ENCODE assay signal across 11 cellular contexts in genomic region chr3:194730369-194730768, GRCh38. TPM values are rescaled to one million over a fixed set of nuclear protein-coding genes. Genes with fewer than 3 reads are reported as not detected.
DNase-seq lines count a peak whose midpoint lies in the region; ATAC-seq, FAIRE-seq and TF ChIP-seq lines count a peak whose summit lies in the region.
"Had no signal": no experiment of that assay in that cellular context is flagged by ENCODE, and none has a peak within 500 bp of the region (broad histone marks: within the 10 kb centered on the region; RNA-seq: fewer than 3 reads in every experiment).

No MANE protein-coding gene starts in this region.

- RAD21 ChIA-PET in HCT116 (lab: Charles Lee; ENCODE audit: low non-redundant PET in 1 of 2, low total read pairs in 2 of 2, uncharacterized antibody in 2 of 2, unreplicated experiment in 2 of 2): no interaction called here

- POLR2A ChIA-PET in HCT116 (lab: Charles Lee): no interaction called here

- no peaks in the 10 kb centered on the region for H4K20me1 ChIP-seq in HCT116 (ENCODE audit: insufficient read depth)
- H4K20me1 ChIP-seq in mammary epithelial cell (ENCODE audit: insufficient read depth, low read length): no peaks in the 10 kb centered on the region

- in situ Hi-C loops in mammary epithelial cell (cut with MboI; ENCODE audit: low sequenced_read_pairs in 2 of 2): no loop called here

- H3K4me2 ChIP-seq in HCT116 (ENCODE audit: low read length) (no peak overlapping the region), mammary epithelial cell (ENCODE audit: insufficient read depth, low read depth, low read length) (no peak overlapping the region)
- H3K4me2 ChIP-seq: KMS-11 had no signal

- TF ChIP-seq POLR2A in HCT116 (IDR thresholded peaks at IDR 0.05; ENCODE audit: borderline replicate concordance, extremely low read depth, insufficient read depth, insufficient read length): no peak
- no peak for TF ChIP-seq POLR2A in GM18505 (IDR thresholded peaks at IDR 0.05; ENCODE audit: borderline replicate concordance, extremely low read depth, insufficient read depth, insufficient read length)

- H3K27me3 ChIP-seq in HCT116 (ENCODE audit: insufficient read depth, low read length): no peaks in the 10 kb centered on the region
- H3K27me3 ChIP-seq in mammary epithelial cell (ENCODE audit: insufficient read depth, low read length): peaks cover 3% of the 10 kb centered on the region
- no peaks in the 10 kb centered on the region for H3K27me3 ChIP-seq in small intestine (ENCODE audit: control insufficient read depth in 2 of 2, insufficient read depth in 2 of 2, low read length in 2 of 2)

- 78% methylated on average over 10 of the region's 10 CpGs for WGBS in mammary epithelial cell (ENCODE audit: low coverage, missing lambda C conversion rate)
- 20 to 43% (median 33%) methylated on average over 10 of the region's 10 CpGs for WGBS in small intestine, 3 donors

- no peak for TF ChIP-seq RAD21 in HCT116 (IDR thresholded peaks at IDR 0.05; ENCODE audit: low read depth)

- no peak for FAIRE-seq in small intestine (lab: Jason Lieb, UNC)

- TF ChIP-seq CTCF in HCT116 (IDR thresholded peaks at IDR 0.05 in 2 of 3, conservative IDR thresholded peaks at IDR 0.05 in 1 of 3; ENCODE audit: borderline replicate concordance in 1 of 3, insufficient read depth in 1 of 3, low read depth in 2 of 3, low read length in 2 of 3) (no peak), mammary epithelial cell (conservative IDR thresholded peaks at IDR 0.05 in 1 of 2, IDR thresholded peaks at IDR 0.05 in 1 of 2; ENCODE audit: extremely low read depth in 1 of 2, insufficient read depth in 1 of 2, low read depth in 1 of 2, low read length in 2 of 2) (no peak)

- dilution Hi-C loops in mammary epithelial cell (cut with HindIII; ENCODE audit: low sequenced_read_pairs): no loop called here

- H3K4me3 ChIP-seq in HCT116 (replicated peaks in 1 of 2; ENCODE audit: low read depth in 1 of 2, low read length in 2 of 2) (no peak overlapping the region), mammary epithelial cell (replicated peaks in 1 of 3; ENCODE audit: insufficient read depth in 1 of 3, low read depth in 2 of 3, low read length in 3 of 3) (no peak overlapping the region), small intestine (ENCODE audit: low read depth in 1 of 2, low read length in 2 of 2) (no peak overlapping the region)
- H3K4me3 ChIP-seq: skin epidermis had no signal

- H2AFZ ChIP-seq in HCT116 (ENCODE audit: low read depth, low read length, poor library complexity, severe bottlenecking) (peak overlapping the region; percentile 11), mammary epithelial cell (ENCODE audit: low read depth, low read length) (no peak overlapping the region)

- H3K4me1 ChIP-seq in HCT116 (ENCODE audit: control insufficient read depth in 1 of 2, insufficient read depth in 2 of 2, low read length in 2 of 2) (no peaks in the 10 kb centered on the region), mammary epithelial cell (ENCODE audit: insufficient read depth, low read length) (no peaks in the 10 kb centered on the region), small intestine (ENCODE audit: control insufficient read depth in 2 of 2, insufficient read depth in 1 of 2, low read depth in 1 of 2, low read length in 1 of 2) (no peaks in the 10 kb centered on the region)

- no TSS peak for BruUV-seq in HCT116 (replicated peaks; lab: Mats Ljungman, UMichigan)
- BruUV-seq in mammary epithelial cell (replicated peaks; lab: Mats Ljungman, UMichigan): no TSS peak

- no peak for DNase-seq in HCT116 (ENCODE audit: low read depth, low spot score)
- DNase-seq in NCI-H460 (ENCODE audit: extremely low read depth, low read depth): peak; percentile 26
- peak; percentile 92 for DNase-seq in mammary epithelial cell
- DNase-seq in small intestine: peak; percentile 88
- DNase-seq in retina: no peak
- no peak for DNase-seq in stimulated activated CD4-positive, alpha-beta T cell treated with anti-CD3 and anti-CD28 coated beads, Interleukin-4, amount 100 ng/mL, for 1 hour
- DNase-seq: stimulated activated naive CD8-positive, alpha-beta T cell treated with anti-CD3 and anti-CD28 coated beads, Interleukin-15, Interleukin-2, amounts not matched to agents 100 U/mL and 50 U/mL, for 24 hours had no signal

- no peak overlapping the region for H3K27ac ChIP-seq in HCT116 (ENCODE audit: low read depth, low read length)
- H3K27ac ChIP-seq in mammary epithelial cell (ENCODE audit: insufficient read depth, low read depth, low read length): no peak overlapping the region
- H3K27ac ChIP-seq in small intestine (ENCODE audit: low read depth in 1 of 2, low read length in 1 of 2): no peak overlapping the region
- H3K27ac ChIP-seq: KMS-11 had no signal

- intact Hi-C loops in HCT116 (cut with micrococcal nuclease): no loop called here
- intact Hi-C loops in mammary epithelial cell (cut with micrococcal nuclease): no loop called here

- H3K79me2 ChIP-seq in HCT116 (ENCODE audit: insufficient read depth, low read length): no peaks in the 10 kb centered on the region
- no peaks in the 10 kb centered on the region for H3K79me2 ChIP-seq in mammary epithelial cell (ENCODE audit: insufficient read depth, low read length)

- CTCF ChIA-PET in HCT116 (lab: Charles Lee) (no interaction called here), mammary epithelial cell (lab: Charles Lee; ENCODE audit: low non-redundant PET) (interaction anchor here (1.0 kb wide), 1 partner anchor 17 kb away, joined by 4 read pairs; no protein-coding TSS in a partner anchor)

- ATAC-seq in HCT116: no peak
- no peak for ATAC-seq in GM18505 (IDR thresholded peaks at IDR 0.05; ENCODE audit: unreplicated experiment)
- ATAC-seq in GM19324 (IDR thresholded peaks at IDR 0.05; ENCODE audit: low FRiP score, unreplicated experiment): no peak
- ATAC-seq: stimulated activated naive CD8-positive, alpha-beta T cell treated with anti-CD3 and anti-CD28 coated beads, Interleukin-15, Interleukin-2, amounts not matched to agents 100 U/mL and 50 U/mL, for 24 hours had no signal

- H3K9me2 ChIP-seq in HCT116 (ENCODE audit: insufficient read depth): no peaks in the 10 kb centered on the region

- H3K36me3 ChIP-seq in HCT116 (ENCODE audit: control insufficient read depth in 1 of 2, insufficient read depth in 2 of 2, low read length in 2 of 2) (no peaks in the 10 kb centered on the region), mammary epithelial cell (ENCODE audit: insufficient read depth, low read length) (no peaks in the 10 kb centered on the region), small intestine (ENCODE audit: control insufficient read depth in 2 of 2, insufficient read depth in 2 of 2, low read length in 2 of 2) (no peaks in the 10 kb centered on the region)

- no peaks in the 10 kb centered on the region; a peak in 1 of 4 replicates for H3K9me3 ChIP-seq in HCT116 (ENCODE audit: control insufficient read depth in 1 of 2, insufficient read depth in 1 of 2, low read depth in 1 of 2, low read length in 2 of 2)
- H3K9me3 ChIP-seq in mammary epithelial cell (replicated peaks; ENCODE audit: insufficient read depth, low read length): no peaks in the 10 kb centered on the region
- no peaks in the 10 kb centered on the region for H3K9me3 ChIP-seq in small intestine (ENCODE audit: control insufficient read depth, low read depth)

- H3K9ac ChIP-seq in HCT116 (ENCODE audit: low read length) (no peak overlapping the region), mammary epithelial cell (ENCODE audit: insufficient read depth, low read length) (no peak overlapping the region)
- H3K9ac ChIP-seq: KMS-11 had no signal

TF ChIP-seq in HCT116, 20 proteins besides CTCF, POLR2A, EP300 and RAD21:
- TF ChIP-seq ELF1 (IDR thresholded peaks at IDR 0.05; ENCODE audit: borderline replicate concordance, low read depth) (no peak), CBX3 (IDR thresholded peaks at IDR 0.05; ENCODE audit: low read depth) (no peak)

RNA-seq across cellular contexts. Expression of gene FAM43A, which starts 44.7 kb away (rescaled TPM):
- total RNA-seq in HCT116 (2021; ENCODE audit: unreplicated experiment): 6.8 TPM
- 6.0 TPM in 2 replicates for polyA plus RNA-seq in HCT116 (2012)
- total RNA-seq in NCI-H460 (2014; rRNA removed; shearing (Covaris generic)): 0.42 and 0.72 TPM in 2 replicates
- polyA plus RNA-seq in NCI-H460 (2014; cell fraction: nucleus; rRNA removed): 0.30 and 1.3 TPM in 2 replicates
- 1 to 10 TPM; 1.2 to 3.0 TPM for total RNA-seq in mammary epithelial cell
- polyA plus RNA-seq in mammary epithelial cell: 0.36 TPM
- polyA minus RNA-seq in mammary epithelial cell: not detected
- 1 to 10 TPM in 2 of 3 donors, under 1 TPM in 1; 0.45 to 9.8 (median 1.6) TPM for polyA plus RNA-seq in small intestine

RNA-seq across cellular contexts. Expression of gene LSG1, which starts 58.4 kb away (rescaled TPM):
- total RNA-seq in HCT116 (2021; ENCODE audit: unreplicated experiment): 39.7 TPM
- polyA plus RNA-seq in HCT116 (2012): 26.3 and 26.9 TPM in 2 replicates
- 31.4 and 34.9 TPM in 2 replicates for total RNA-seq in NCI-H460 (2014; rRNA removed; shearing (Covaris generic))
- 52.6 and 92.4 TPM in 2 replicates for polyA plus RNA-seq in NCI-H460 (2014; cell fraction: nucleus; rRNA removed)
- 10 to 100 TPM; 33.5 to 33.8 TPM for total RNA-seq in mammary epithelial cell
- polyA plus RNA-seq in mammary epithelial cell: 25.9 TPM
- 49.4 TPM for polyA minus RNA-seq in mammary epithelial cell
- polyA plus RNA-seq in small intestine: 10 to 100 TPM; 17.7 to 23.2 (median 20.7) TPM

Comparison
In these comparisons a context has a peak if more than half of its experiments do, and no peak if none do; other contexts are left out.
1. DNase-seq: peak in NCI-H460 (single experiment), mammary epithelial cell (single experiment) and small intestine (single experiment); none in HCT116 (single experiment), retina (single experiment) and stimulated activated CD4-positive, alpha-beta T cell treated with anti-CD3 and anti-CD28 coated beads, Interleukin-4, amount 100 ng/mL, for 1 hour (single experiment).